Comparison of ENCODE assay signal across 1 cellular context in genomic region chrX:68823413-68824151, GRCh38.
TF ChIP-seq lines count a peak whose summit lies in the region.

No MANE protein-coding gene starts in this region.

TF ChIP-seq in GM23338, 12 proteins besides CTCF, POLR2A, EP300 and RAD21 (continued from another document):
- TF ChIP-seq POLR2AphosphoS5 (IDR thresholded peaks at IDR 0.05; ENCODE audit: low read depth) (no peak), EZH2 (IDR thresholded peaks at IDR 0.05; ENCODE audit: low read depth, unreplicated experiment) (no peak), NANOG (IDR thresholded peaks at IDR 0.05; ENCODE audit: borderline replicate concordance) (no peak), ZNF114 (CRISPR knock-in tag; IDR thresholded peaks at IDR 0.05) (no peak), JUNB (IDR thresholded peaks at IDR 0.05; ENCODE audit: unreplicated experiment) (no peak), ETS1 (IDR thresholded peaks at IDR 0.05) (no peak), EZH2phosphoT487 (IDR thresholded peaks at IDR 0.05; ENCODE audit: unreplicated experiment) (no peak), STAT1 (IDR thresholded peaks at IDR 0.05; ENCODE audit: unreplicated experiment) (no peak), ZNF331 (CRISPR knock-in tag; IDR thresholded peaks at IDR 0.05; ENCODE audit: low read depth) (no peak), CREB1 (CRISPR knock-in tag; IDR thresholded peaks at IDR 0.05; ENCODE audit: low read depth) (no peak), REST (IDR thresholded peaks at IDR 0.05; ENCODE audit: unreplicated experiment) (no peak)
